In the genomic region with DNA sequence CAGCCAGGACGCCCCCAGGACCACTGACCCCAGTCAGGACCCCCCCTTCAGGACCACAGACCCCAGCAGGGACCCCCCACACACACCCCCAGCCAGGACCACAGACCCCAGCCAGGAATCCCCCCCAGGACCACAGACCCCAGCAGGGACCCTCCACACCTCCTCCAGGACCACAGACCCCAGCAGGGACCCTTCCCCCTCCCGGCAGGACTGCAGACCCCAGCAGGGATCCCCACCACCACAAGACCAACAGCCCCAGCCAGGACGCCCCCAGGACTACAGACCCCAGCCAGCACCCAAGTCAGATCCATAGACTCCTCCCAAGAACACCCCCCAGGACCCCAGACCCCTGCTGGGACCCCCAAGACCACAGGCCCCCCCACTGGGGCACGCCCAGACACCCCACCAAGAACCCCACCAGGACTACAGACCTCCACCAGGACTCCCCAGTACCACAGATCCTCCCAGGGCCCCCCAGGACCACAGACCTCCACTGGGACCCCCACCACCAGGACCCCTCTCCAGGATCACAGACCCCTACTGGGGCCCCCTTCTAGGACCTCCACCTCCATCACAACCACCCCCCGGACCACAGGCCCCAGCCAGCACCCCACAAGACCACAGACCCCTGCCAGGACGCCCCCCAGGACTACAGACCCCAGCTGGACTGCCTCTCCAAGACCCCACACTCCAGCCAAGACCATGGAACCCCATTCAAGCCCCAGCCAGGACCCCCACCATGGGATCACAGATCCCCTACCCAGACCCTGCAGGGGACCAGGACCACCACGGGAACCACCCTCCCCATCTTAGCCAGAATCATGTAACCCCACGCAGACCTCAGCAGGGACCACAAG, we compare ENCODE assay signal across 8 cellular contexts. TPM values are rescaled to one million over a fixed set of nuclear protein-coding genes. Genes with fewer than 3 reads are reported as not detected.
DNase-seq lines count a peak whose midpoint lies in the region; ATAC-seq and TF ChIP-seq lines count a peak whose summit lies in the region.

No MANE protein-coding gene starts in this region.

- peak overlapping the region; percentile 88 for H3K4me3 ChIP-seq in HEK293 (ENCODE audit: low read depth, low read length)
- H3K4me3 ChIP-seq in mammary epithelial cell (replicated peaks in 1 of 3; ENCODE audit: insufficient read depth in 1 of 3, low read depth in 2 of 3, low read length in 3 of 3): no peak overlapping the region

- H3K27ac ChIP-seq in HEK293 (ENCODE audit: extremely low read depth, low read depth, low read length) (peak overlapping the region; percentile 63; the same call in 1 of the 2 replicates), mammary epithelial cell (ENCODE audit: insufficient read depth, low read depth, low read length) (no peak overlapping the region)

- H3K27ac Mint-ChIP-seq in naive B cell: peak overlapping the region; percentile 63 to 94 (median 90)

- no peak for ATAC-seq in naive B cell (ENCODE audit: low read depth in 2 of 2)

- CTCF ChIA-PET in HEK293 (lab: Yijun Ruan, JAX): no interaction called here
- CTCF ChIA-PET in mammary epithelial cell (lab: Charles Lee; ENCODE audit: low non-redundant PET): no interaction called here

- peaks cover 4 to 8% of the 10 kb centered on the region in 2 experiments; a peak in 2 of 3 replicates for H3K36me3 ChIP-seq in HEK293 (ENCODE audit: control insufficient read depth in 2 of 2, insufficient read depth in 1 of 2, low read length in 2 of 2)
- no peaks in the 10 kb centered on the region for H3K36me3 ChIP-seq in mammary epithelial cell (ENCODE audit: insufficient read depth, low read length)

- dilution Hi-C loops in mammary epithelial cell (cut with HindIII; ENCODE audit: low sequenced_read_pairs): no loop called here

- in situ Hi-C loops in mammary epithelial cell (cut with MboI; ENCODE audit: low sequenced_read_pairs in 2 of 2): no loop called here

- H3K4me1 Mint-ChIP-seq in naive B cell: peaks cover 20 to 44% (median 39%) of the 10 kb centered on the region in 3 donors

- H2AFZ ChIP-seq in mammary epithelial cell (ENCODE audit: low read depth, low read length): peak overlapping the region; percentile 59

- H3K36me3 Mint-ChIP-seq in naive B cell: no peaks in the 10 kb centered on the region

- 70% methylated on average over 2 of the region's 8 CpGs for WGBS in mammary epithelial cell (ENCODE audit: low coverage, missing lambda C conversion rate)

- peaks cover 13% of the 10 kb centered on the region for H3K4me1 ChIP-seq in HEK293 (ENCODE audit: control insufficient read depth, insufficient read depth, low read length)
- no peaks in the 10 kb centered on the region for H3K4me1 ChIP-seq in mammary epithelial cell (ENCODE audit: insufficient read depth, low read length)

- H3K27me3 Mint-ChIP-seq in naive B cell: no peaks in the 10 kb centered on the region

- TF ChIP-seq CTCF in HEK293 (tag by site-specific recombination; IDR thresholded peaks at IDR 0.05) (no peak), mammary epithelial cell (conservative IDR thresholded peaks at IDR 0.05 in 1 of 2, IDR thresholded peaks at IDR 0.05 in 1 of 2; ENCODE audit: extremely low read depth in 1 of 2, insufficient read depth in 1 of 2, low read depth in 1 of 2, low read length in 2 of 2) (no peak)

- H4K20me1 ChIP-seq in mammary epithelial cell (ENCODE audit: insufficient read depth, low read length): no peaks in the 10 kb centered on the region

- POLR2A ChIA-PET in HEK293 (lab: Yijun Ruan, JAX): no interaction called here

- peak overlapping the region; percentile 64 to 93 (median 82) for H3K4me3 Mint-ChIP-seq in naive B cell

- DNase-seq in AG08396 (ENCODE audit: low spot score) (peak; percentile 12), mammary epithelial cell (no peak), naive B cell (no peak), HuH-7 (ENCODE audit: low spot score) (no peak), NCI-H2227 (lab: John Stamatoyannopoulos, UW; ENCODE audit: unreplicated experiment) (no peak), HT-29 (ENCODE audit: low spot score) (no peak), NCI-H524 treated with DMSO at 0.1 percent for 48 hours (lab: John Stamatoyannopoulos, UW) (no peak)

- H3K4me2 ChIP-seq in mammary epithelial cell (ENCODE audit: insufficient read depth, low read depth, low read length): no peak overlapping the region

- no peaks in the 10 kb centered on the region for H3K9me3 ChIP-seq in HEK293 (ENCODE audit: control insufficient read depth, insufficient read depth, low read depth, low read length)
- no peaks in the 10 kb centered on the region for H3K9me3 ChIP-seq in mammary epithelial cell (replicated peaks; ENCODE audit: insufficient read depth, low read length)

- no peaks in the 10 kb centered on the region for H3K9me3 Mint-ChIP-seq in naive B cell

- intact Hi-C loops in mammary epithelial cell (cut with micrococcal nuclease): no loop called here

- no peaks in the 10 kb centered on the region for H3K27me3 ChIP-seq in mammary epithelial cell (ENCODE audit: insufficient read depth, low read length)

- BruUV-seq in mammary epithelial cell (replicated peaks; lab: Mats Ljungman, UMichigan): no TSS peak

- H3K79me2 ChIP-seq in mammary epithelial cell (ENCODE audit: insufficient read depth, low read length): peaks cover 35% of the 10 kb centered on the region

- H3K9ac ChIP-seq in mammary epithelial cell (ENCODE audit: insufficient read depth, low read length): no peak overlapping the region

TF ChIP-seq in HEK293, 187 proteins besides CTCF, POLR2A, EP300 and RAD21 (continues in another document):
- TF ChIP-seq ZBTB7A (tag by site-specific recombination; IDR thresholded peaks at IDR 0.05; ENCODE audit: low read depth): peak; percentile 67; the same call in 1 of the 2 replicates
- TF ChIP-seq GLIS1 (tag by site-specific recombination; IDR thresholded peaks at IDR 0.05): peak; percentile 100
- TF ChIP-seq GLIS2 (tag by site-specific recombination; IDR thresholded peaks at IDR 0.05): peak; percentile 86
- no peak for TF ChIP-seq ZNF623 (tag by site-specific recombination; IDR thresholded peaks at IDR 0.05)
- no peak for TF ChIP-seq ZNF664 (tag by site-specific recombination; IDR thresholded peaks at IDR 0.05)
- no peak for TF ChIP-seq ZNF221 (tag by site-specific recombination; IDR thresholded peaks at IDR 0.05; ENCODE audit: borderline replicate concordance)
- TF ChIP-seq OSR2 (tag by site-specific recombination; IDR thresholded peaks at IDR 0.05): no peak
- 0 out of 2 replicates have a peak, but pooled peaks have one; percentile 53 for TF ChIP-seq ZBTB10 (tag by site-specific recombination; IDR thresholded peaks at IDR 0.05)
- TF ChIP-seq, protein P1, sequence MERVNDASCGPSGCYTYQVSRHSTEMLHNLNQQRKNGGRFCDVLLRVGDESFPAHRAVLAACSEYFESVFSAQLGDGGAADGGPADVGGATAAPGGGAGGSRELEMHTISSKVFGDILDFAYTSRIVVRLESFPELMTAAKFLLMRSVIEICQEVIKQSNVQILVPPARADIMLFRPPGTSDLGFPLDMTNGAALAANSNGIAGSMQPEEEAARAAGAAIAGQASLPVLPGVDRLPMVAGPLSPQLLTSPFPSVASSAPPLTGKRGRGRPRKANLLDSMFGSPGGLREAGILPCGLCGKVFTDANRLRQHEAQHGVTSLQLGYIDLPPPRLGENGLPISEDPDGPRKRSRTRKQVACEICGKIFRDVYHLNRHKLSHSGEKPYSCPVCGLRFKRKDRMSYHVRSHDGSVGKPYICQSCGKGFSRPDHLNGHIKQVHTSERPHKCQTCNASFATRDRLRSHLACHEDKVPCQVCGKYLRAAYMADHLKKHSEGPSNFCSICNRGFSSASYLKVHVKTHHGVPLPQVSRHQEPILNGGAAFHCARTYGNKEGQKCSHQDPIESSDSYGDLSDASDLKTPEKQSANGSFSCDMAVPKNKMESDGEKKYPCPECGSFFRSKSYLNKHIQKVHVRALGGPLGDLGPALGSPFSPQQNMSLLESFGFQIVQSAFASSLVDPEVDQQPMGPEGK (tag by site-specific recombination; IDR thresholded peaks at IDR 0.05): peak; percentile 82
- TF ChIP-seq ZNF529 (tag by site-specific recombination; IDR thresholded peaks at IDR 0.05; ENCODE audit: insufficient replicate concordance): no peak
- no peak for TF ChIP-seq ZFP41 (tag by site-specific recombination; IDR thresholded peaks at IDR 0.05; ENCODE audit: borderline replicate concordance)

RNA-seq across cellular contexts. Expression of gene DHRSX, which starts 0.7 kb away (rescaled TPM):
- total RNA-seq in mammary epithelial cell: 10 to 100 TPM; 14.3 to 21.7 TPM
- polyA plus RNA-seq in mammary epithelial cell (11.8 TPM), naive B cell (ENCODE audit: low read depth in 6 of 6) (10 to 100 TPM; 20.9 to 33.3 (median 28.4) TPM)
- 13.0 TPM for polyA minus RNA-seq in mammary epithelial cell
- 14.8 and 15.0 TPM in 2 replicates for total RNA-seq in HT-29 (2014; rRNA removed; shearing (Covaris generic))

RNA-seq across cellular contexts. Expression of gene ZBED1, which starts 0.7 kb away (rescaled TPM):
- 10 to 100 TPM; 11.9 to 42.0 TPM for total RNA-seq in mammary epithelial cell
- polyA plus RNA-seq in mammary epithelial cell: 9.1 TPM
- polyA minus RNA-seq in mammary epithelial cell: 20.4 TPM
- polyA plus RNA-seq in naive B cell (ENCODE audit: low read depth in 6 of 6): 10 to 100 TPM; 25.6 to 82.8 (median 56.4) TPM
- 19.8 and 21.9 TPM in 2 replicates for total RNA-seq in HT-29 (2014; rRNA removed; shearing (Covaris generic))
